Comparison of ENCODE assay signal across 18 cellular contexts in genomic region chr9:95029720-95030119, GRCh38.
A peak's percentile ranks its signal among the peaks of the same experiment; 100 is the strongest.
DNase-seq lines count a peak whose midpoint lies in the region; ATAC-seq and TF ChIP-seq lines count a peak whose summit lies in the region.
"Had no signal": no experiment of that assay in that cellular context is flagged by ENCODE, and none has a peak within 500 bp of the region (broad histone marks: within the 10 kb centered on the region; RNA-seq: fewer than 3 reads in every experiment).

No MANE protein-coding gene starts in this region.

- H3K4me2 ChIP-seq in neural progenitor cell, result no peak overlapping the region

- H3K9me3 ChIP-seq in neural progenitor cell (ENCODE audit: low read depth), result no peaks in the 10 kb centered on the region
- H3K9me3 ChIP-seq in stomach smooth muscle (ENCODE audit: control insufficient read depth in 2 of 2, low read length in 2 of 2), result no peaks in the 10 kb centered on the region
- H3K9me3 ChIP-seq: breast epithelium had no signal

- DNase-seq in HFFc6 (no peak), coronary artery (ENCODE audit: low spot score) (no peak), neural progenitor cell (ENCODE audit: low spot score) (no peak), amygdala (lab: John Stamatoyannopoulos, UW) (no peak), COLO829 (ENCODE audit: low spot score) (no peak), NCI-H774 (lab: John Stamatoyannopoulos, UW) (no peak)
- DNase-seq: activated naive CD8-positive, alpha-beta T cell treated with anti-CD3 and anti-CD28 coated beads, Interleukin-2, amount 10 ng/mL, durations not matched to agents 7 days and 5 days; CD8-positive, alpha-beta memory T cell; NCI-H1930; NCI-H524; occipital lobe; SHP77 treated with DMSO at 0.1 percent for 48 hours; small intestine; stimulated activated CD4-positive, alpha-beta T cell treated with anti-CD3 and anti-CD28 coated beads, Interleukin-4, amount 100 ng/mL, for 24 hours had no signal

- H3K27me3 Mint-ChIP-seq in HFFc6 (ENCODE audit: insufficient read depth) (no peaks in the 10 kb centered on the region; the same call in none of the 2 replicates), neural progenitor cell (ENCODE audit: insufficient read depth, low read depth) (no peaks in the 10 kb centered on the region)
- H3K27me3 Mint-ChIP-seq: activated naive CD8-positive, alpha-beta T cell treated with anti-CD3 and anti-CD28 coated beads, Interleukin-2, amount 10 ng/mL, durations not matched to agents 7 days and 5 days had no signal

- H3K27ac Mint-ChIP-seq in HFFc6 (peak overlapping the region; percentile 47), neural progenitor cell (peak overlapping the region; percentile 62)
- H3K27ac Mint-ChIP-seq: activated naive CD8-positive, alpha-beta T cell treated with anti-CD3 and anti-CD28 coated beads, Interleukin-2, amount 10 ng/mL, durations not matched to agents 7 days and 5 days; activated T-helper 1 cell treated with anti-CD3 and anti-CD28 coated beads, Interleukin-12 subunit alpha, Interleukin-12 subunit beta, Interleukin-2, Interleukin-4 antibody, amounts not matched to agents 30 ng/mL and 10 ng/mL and 1 ng/mL, durations not matched to agents 14 hours and 24 hours and 36 hours; CD8-positive, alpha-beta memory T cell had no signal

- H3K36me3 Mint-ChIP-seq in HFFc6 (ENCODE audit: low read depth) (peaks cover 42% of the 10 kb centered on the region), neural progenitor cell (peaks cover 9% of the 10 kb centered on the region)
- H3K36me3 Mint-ChIP-seq: activated naive CD8-positive, alpha-beta T cell treated with anti-CD3 and anti-CD28 coated beads, Interleukin-2, amount 10 ng/mL, durations not matched to agents 7 days and 5 days had no signal

- H2AFZ ChIP-seq in neural progenitor cell (replicated peaks), result no peak overlapping the region

- no peaks in the 10 kb centered on the region for H3K79me2 ChIP-seq in neural progenitor cell (ENCODE audit: low read depth)

- ATAC-seq in GM18511 (IDR thresholded peaks at IDR 0.05; ENCODE audit: unreplicated experiment), result no peak

- no peaks in the 10 kb centered on the region for H3K27me3 ChIP-seq in neural progenitor cell
- no peaks in the 10 kb centered on the region for H3K27me3 ChIP-seq in stomach smooth muscle (ENCODE audit: control insufficient read depth in 1 of 2, insufficient read depth in 2 of 2, low read length in 2 of 2)
- H3K27me3 ChIP-seq: breast epithelium had no signal

- TF ChIP-seq CTCF in HFFc6 (IDR thresholded peaks at IDR 0.05) (no peak), coronary artery (IDR thresholded peaks at IDR 0.05) (no peak), neural progenitor cell (IDR thresholded peaks at IDR 0.05) (no peak)

- H3K4me3 Mint-ChIP-seq in HFFc6, result no peak overlapping the region
- H3K4me3 Mint-ChIP-seq in neural progenitor cell, result no peak overlapping the region
- H3K4me3 Mint-ChIP-seq: activated naive CD8-positive, alpha-beta T cell treated with anti-CD3 and anti-CD28 coated beads, Interleukin-2, amount 10 ng/mL, durations not matched to agents 7 days and 5 days; activated T-helper 1 cell treated with anti-CD3 and anti-CD28 coated beads, Interleukin-12 subunit alpha, Interleukin-12 subunit beta, Interleukin-2, Interleukin-4 antibody, amounts not matched to agents 30 ng/mL and 10 ng/mL and 1 ng/mL, durations not matched to agents 14 hours and 24 hours and 36 hours; CD8-positive, alpha-beta memory T cell had no signal

- H3K4me1 ChIP-seq in neural progenitor cell (peaks cover 15% of the 10 kb centered on the region), stomach smooth muscle (ENCODE audit: control insufficient read depth, insufficient read depth, low read length) (peaks cover 79% of the 10 kb centered on the region)
- H3K4me1 ChIP-seq: breast epithelium had no signal

- H3K9me3 Mint-ChIP-seq in HFFc6 (no peaks in the 10 kb centered on the region), neural progenitor cell (no peaks in the 10 kb centered on the region)
- H3K9me3 Mint-ChIP-seq: activated naive CD8-positive, alpha-beta T cell treated with anti-CD3 and anti-CD28 coated beads, Interleukin-2, amount 10 ng/mL, durations not matched to agents 7 days and 5 days; activated T-helper 1 cell treated with anti-CD3 and anti-CD28 coated beads, Interleukin-12 subunit alpha, Interleukin-12 subunit beta, Interleukin-2, Interleukin-4 antibody, amounts not matched to agents 30 ng/mL and 10 ng/mL and 1 ng/mL, durations not matched to agents 14 hours and 24 hours and 36 hours; CD8-positive, alpha-beta memory T cell had no signal

- peaks cover 4% of the 10 kb centered on the region for H4K20me1 ChIP-seq in neural progenitor cell (ENCODE audit: low read depth)

- H3K27ac ChIP-seq in coronary artery (peak overlapping the region; percentile 81 to 92), neural progenitor cell (no peak overlapping the region), stomach smooth muscle (ENCODE audit: low read length) (peak overlapping the region; percentile 62)

- H3F3A ChIP-seq in neural progenitor cell (ENCODE audit: low read depth), result no peaks in the 10 kb centered on the region

- H3K4me1 Mint-ChIP-seq in HFFc6 (ENCODE audit: low read depth) (peaks cover 87% of the 10 kb centered on the region), neural progenitor cell (peaks cover 74% of the 10 kb centered on the region)
- H3K4me1 Mint-ChIP-seq: CD8-positive, alpha-beta memory T cell had no signal

- no peak overlapping the region for H3K4me3 ChIP-seq in coronary artery
- no peak overlapping the region for H3K4me3 ChIP-seq in neural progenitor cell
- peak overlapping the region in 1 of 2 donors; percentile 22 for H3K4me3 ChIP-seq in stomach smooth muscle (ENCODE audit: low read length in 2 of 2)
- H3K4me3 ChIP-seq: breast epithelium had no signal

- H3K9ac ChIP-seq in neural progenitor cell (no peak overlapping the region), stomach smooth muscle (ENCODE audit: low read length in 2 of 2) (peak overlapping the region in 1 of 2 donors; percentile 51)

- H3K36me3 ChIP-seq in neural progenitor cell (no peaks in the 10 kb centered on the region), stomach smooth muscle (ENCODE audit: control insufficient read depth in 2 of 2, insufficient read depth in 2 of 2, low read length in 2 of 2) (peaks cover 0 to 6% of the 10 kb centered on the region in 2 donors)
- H3K36me3 ChIP-seq: breast epithelium had no signal
